11 cellular contexts compared by ENCODE assay signal in the genomic region with DNA sequence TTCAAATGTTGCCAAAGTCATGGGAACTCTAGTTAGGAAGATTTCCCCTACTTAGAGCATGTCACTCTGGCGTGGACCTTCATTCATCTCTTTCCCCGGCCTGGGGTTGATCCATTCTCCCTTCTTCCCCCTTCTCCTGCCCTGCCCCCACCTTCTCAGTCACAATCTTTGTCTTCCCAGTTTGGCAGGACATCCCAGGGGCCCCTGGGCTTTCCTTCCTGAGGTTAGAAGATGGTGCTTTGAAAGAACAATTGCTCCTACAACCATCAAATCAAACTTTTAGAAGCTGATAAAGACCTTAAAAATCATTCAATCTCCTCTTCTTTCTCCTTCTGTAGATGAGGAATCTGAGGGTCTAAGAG.
DNase-seq lines count a peak whose midpoint lies in the region; ATAC-seq and TF ChIP-seq lines count a peak whose summit lies in the region.
"Had no signal": no experiment of that assay in that cellular context is flagged by ENCODE, and none has a peak within 500 bp of the region (broad histone marks: within the 10 kb centered on the region; RNA-seq: fewer than 3 reads in every experiment).

No MANE protein-coding gene starts in this region.

- H3K27ac ChIP-seq in WERI-Rb-1: no peak overlapping the region

- H3K4me3 ChIP-seq in WERI-Rb-1 (ENCODE audit: low read depth, low read length): no peak overlapping the region
- H3K4me3 ChIP-seq: K562 had no signal

- no peaks in the 10 kb centered on the region for H3K9me3 Mint-ChIP-seq in stimulated activated naive CD8-positive, alpha-beta T cell treated with anti-CD3 and anti-CD28 coated beads, Interleukin-15, Interleukin-2, amounts not matched to agents 100 ng/mL and 50 ng/mL, for 24 hours
- no peaks in the 10 kb centered on the region for H3K9me3 Mint-ChIP-seq in central memory CD8-positive, alpha-beta T cell
- no peaks in the 10 kb centered on the region for H3K9me3 Mint-ChIP-seq in nephron progenitor cell

- no peaks in the 10 kb centered on the region for H3K27me3 Mint-ChIP-seq in stimulated activated naive CD8-positive, alpha-beta T cell treated with anti-CD3 and anti-CD28 coated beads, Interleukin-15, Interleukin-2, amounts not matched to agents 100 ng/mL and 50 ng/mL, for 24 hours
- no peaks in the 10 kb centered on the region for H3K27me3 Mint-ChIP-seq in central memory CD8-positive, alpha-beta T cell
- H3K27me3 Mint-ChIP-seq in nephron progenitor cell (ENCODE audit: low read depth, poor library complexity): peaks cover 4% of the 10 kb centered on the region

- no peak for TF ChIP-seq CTCF in nephron progenitor cell (IDR thresholded peaks at IDR 0.05)
- TF ChIP-seq CTCF in WERI-Rb-1 (IDR thresholded peaks at IDR 0.05; ENCODE audit: low read depth, low read length): no peak

- DNase-seq in stimulated activated naive CD8-positive, alpha-beta T cell treated with anti-CD3 and anti-CD28 coated beads, Interleukin-15, Interleukin-2, amounts not matched to agents 100 U/mL and 50 U/mL, for 24 hours: no peak
- no peak for DNase-seq in central memory CD8-positive, alpha-beta T cell (ENCODE audit: low spot score in 2 of 2)
- no peak for DNase-seq in nephron progenitor cell
- DNase-seq in inferior parietal cortex (ENCODE audit: extremely low spot score): no peak
- DNase-seq in HK-2 (ENCODE audit: unreplicated experiment): no peak
- DNase-seq in WERI-Rb-1: no peak
- DNase-seq: NCI-H345, occipital lobe had no signal

- peaks cover 34% of the 10 kb centered on the region for H3K4me1 Mint-ChIP-seq in stimulated activated naive CD8-positive, alpha-beta T cell treated with anti-CD3 and anti-CD28 coated beads, Interleukin-15, Interleukin-2, amounts not matched to agents 100 ng/mL and 50 ng/mL, for 24 hours (ENCODE audit: low read depth)
- H3K4me1 Mint-ChIP-seq in central memory CD8-positive, alpha-beta T cell: peaks cover 37% of the 10 kb centered on the region
- H3K4me1 Mint-ChIP-seq in nephron progenitor cell: peaks cover 50% of the 10 kb centered on the region

- H3K36me3 Mint-ChIP-seq in stimulated activated naive CD8-positive, alpha-beta T cell treated with anti-CD3 and anti-CD28 coated beads, Interleukin-15, Interleukin-2, amounts not matched to agents 100 ng/mL and 50 ng/mL, for 24 hours (ENCODE audit: low read depth): peaks cover 55% of the 10 kb centered on the region
- H3K36me3 Mint-ChIP-seq in central memory CD8-positive, alpha-beta T cell (ENCODE audit: insufficient read depth): peaks cover 26% of the 10 kb centered on the region
- no peaks in the 10 kb centered on the region for H3K36me3 Mint-ChIP-seq in nephron progenitor cell (ENCODE audit: low read depth)

- peak overlapping the region; percentile 36 for H3K27ac Mint-ChIP-seq in stimulated activated naive CD8-positive, alpha-beta T cell treated with anti-CD3 and anti-CD28 coated beads, Interleukin-15, Interleukin-2, amounts not matched to agents 100 ng/mL and 50 ng/mL, for 24 hours
- H3K27ac Mint-ChIP-seq in central memory CD8-positive, alpha-beta T cell (ENCODE audit: low read depth): peak overlapping the region; percentile 47
- peak overlapping the region; percentile 96 for H3K27ac Mint-ChIP-seq in nephron progenitor cell

- peak overlapping the region; percentile 39 for H3K4me3 Mint-ChIP-seq in stimulated activated naive CD8-positive, alpha-beta T cell treated with anti-CD3 and anti-CD28 coated beads, Interleukin-15, Interleukin-2, amounts not matched to agents 100 ng/mL and 50 ng/mL, for 24 hours
- H3K4me3 Mint-ChIP-seq in central memory CD8-positive, alpha-beta T cell: peak overlapping the region; percentile 4
- H3K4me3 Mint-ChIP-seq in nephron progenitor cell: peak overlapping the region; percentile 68

- no peaks in the 10 kb centered on the region for H3K36me3 ChIP-seq in WERI-Rb-1

- no peaks in the 10 kb centered on the region for H3K9me3 ChIP-seq in WERI-Rb-1 (ENCODE audit: severe bottlenecking)

- ATAC-seq in stimulated activated naive CD8-positive, alpha-beta T cell treated with anti-CD3 and anti-CD28 coated beads, Interleukin-15, Interleukin-2, amounts not matched to agents 100 U/mL and 50 U/mL, for 24 hours: no peak
- ATAC-seq in central memory CD8-positive, alpha-beta T cell (replicated peaks; ENCODE audit: extremely low read depth, poor library complexity, severe bottlenecking): no peak
- no peak for ATAC-seq in HG02678 (IDR thresholded peaks at IDR 0.05; ENCODE audit: unreplicated experiment)

- H3K27me3 ChIP-seq in WERI-Rb-1 (ENCODE audit: insufficient read depth, low read depth, severe bottlenecking): peaks cover 94% of the 10 kb centered on the region

Comparison
In these comparisons a context has a peak if more than half of its experiments do, and no peak if none do; other contexts are left out.
1. H3K27ac Mint-ChIP-seq: peak in every context shown above with its lines; median percentile 96 in nephron progenitor cell; 47 in central memory CD8-positive, alpha-beta T cell; 36 in stimulated activated naive CD8-positive, alpha-beta T cell treated with anti-CD3 and anti-CD28 coated beads, Interleukin-15, Interleukin-2, amounts not matched to agents 100 ng/mL and 50 ng/mL, for 24 hours.
2. H3K4me3 Mint-ChIP-seq: peak in every context shown above with its lines; median percentile 68 in nephron progenitor cell; 39 in stimulated activated naive CD8-positive, alpha-beta T cell treated with anti-CD3 and anti-CD28 coated beads, Interleukin-15, Interleukin-2, amounts not matched to agents 100 ng/mL and 50 ng/mL, for 24 hours; 4 in central memory CD8-positive, alpha-beta T cell.